ENCODE assay signal across 10 cellular contexts in genomic region chr2:84782717-84783442, GRCh38.
DNase-seq lines count a peak whose midpoint lies in the region; ATAC-seq lines count a peak whose summit lies in the region.
"Had no signal": no experiment of that assay in that cellular context is flagged by ENCODE, and none has a peak within 500 bp of the region (broad histone marks: within the 10 kb centered on the region; RNA-seq: fewer than 3 reads in every experiment).

No MANE protein-coding gene starts in this region.

- no peak overlapping the region for H3K4me2 ChIP-seq in mesenchymal stem cell (ENCODE audit: low read length, poor library complexity, severe bottlenecking)

- peaks cover 10% of the 10 kb centered on the region for H3K36me3 Mint-ChIP-seq in activated CD8-positive, alpha-beta memory T cell treated with anti-CD3 and anti-CD28 coated beads, Interleukin-2, amount 10 ng/mL, durations not matched to agents 7 days and 5 days
- H3K36me3 Mint-ChIP-seq in activated naive CD8-positive, alpha-beta T cell, result peaks cover 2% of the 10 kb centered on the region

- H3K4me1 Mint-ChIP-seq in activated CD8-positive, alpha-beta memory T cell treated with anti-CD3 and anti-CD28 coated beads, Interleukin-2, amount 10 ng/mL, durations not matched to agents 7 days and 5 days, result peaks cover 43% of the 10 kb centered on the region
- peaks cover 73% of the 10 kb centered on the region for H3K4me1 Mint-ChIP-seq in activated naive CD8-positive, alpha-beta T cell (ENCODE audit: low read depth)
- H3K4me1 Mint-ChIP-seq: nephron had no signal

- DNase-seq in activated CD8-positive, alpha-beta memory T cell treated with anti-CD3 and anti-CD28 coated beads, Interleukin-2, amount 10 ng/mL, durations not matched to agents 7 days and 5 days, result peak; percentile 73
- DNase-seq in activated CD8-positive, alpha-beta memory T cell treated with anti-CD3 and anti-CD28 coated beads, Interleukin-2, amount 50 U/mL, for 48 hours, result no peak
- DNase-seq in NCI-H82 (lab: John Stamatoyannopoulos, UW), result peak; percentile 78
- peak in 2 of 3 experiments; percentile 6 to 9 for DNase-seq in stimulated activated CD4-positive, alpha-beta T cell treated with anti-CD3 and anti-CD28 coated beads, TNF-alpha, amount 100 ng/mL, for 24 hours (ENCODE audit: low read depth in 3 of 3)
- DNase-seq in mesenchymal stem cell, result no peak
- DNase-seq in AG20443 (ENCODE audit: low spot score), result no peak
- DNase-seq: tibial artery had no signal

- no peaks in the 10 kb centered on the region for H3K36me3 ChIP-seq in mesenchymal stem cell (ENCODE audit: control insufficient read depth in 1 of 2, insufficient read depth in 2 of 2, low read depth in 1 of 2, low read length in 2 of 2)
- H3K36me3 ChIP-seq: tibial artery had no signal

- no peaks in the 10 kb centered on the region for H3K9me3 Mint-ChIP-seq in activated CD8-positive, alpha-beta memory T cell treated with anti-CD3 and anti-CD28 coated beads, Interleukin-2, amount 10 ng/mL, durations not matched to agents 7 days and 5 days (ENCODE audit: low read depth)
- H3K9me3 Mint-ChIP-seq in activated naive CD8-positive, alpha-beta T cell (ENCODE audit: low read depth), result peaks cover 4% of the 10 kb centered on the region

- H3K18ac ChIP-seq in mesenchymal stem cell (ENCODE audit: low read depth in 1 of 2, low read length in 2 of 2), result no peak overlapping the region

- H3K4me3 ChIP-seq in mesenchymal stem cell (ENCODE audit: insufficient read depth in 1 of 2, low read depth in 1 of 2, low read length in 2 of 2), result no peak overlapping the region
- H3K4me3 ChIP-seq: tibial artery had no signal

- no peak overlapping the region for H4K91ac ChIP-seq in mesenchymal stem cell (ENCODE audit: low read length)

- H2AK5ac ChIP-seq in mesenchymal stem cell (ENCODE audit: low read length, severe bottlenecking), result no peak overlapping the region

- H3K9me3 ChIP-seq in mesenchymal stem cell (ENCODE audit: control insufficient read depth, low read length), result no peaks in the 10 kb centered on the region
- H3K9me3 ChIP-seq: tibial artery had no signal

- H3K4me1 ChIP-seq in mesenchymal stem cell (ENCODE audit: control insufficient read depth, insufficient read depth, low read depth, low read length), result no peaks in the 10 kb centered on the region
- H3K4me1 ChIP-seq: tibial artery had no signal

- ATAC-seq in activated CD8-positive, alpha-beta memory T cell treated with anti-CD3 and anti-CD28 coated beads, Interleukin-2, amount 10 ng/mL, durations not matched to agents 7 days and 5 days, result peak; percentile 63
- no peak for ATAC-seq in HG02973 (IDR thresholded peaks at IDR 0.05; ENCODE audit: unreplicated experiment)

- no peak overlapping the region for H3K4ac ChIP-seq in mesenchymal stem cell (ENCODE audit: low read depth in 1 of 2, low read length in 2 of 2)

- H3K27me3 ChIP-seq in mesenchymal stem cell (ENCODE audit: control insufficient read depth in 1 of 2, insufficient read depth in 1 of 2, low read length in 2 of 2), result no peaks in the 10 kb centered on the region
- H3K27me3 ChIP-seq: tibial artery had no signal

- H3K23ac ChIP-seq in mesenchymal stem cell (ENCODE audit: low read length in 2 of 2), result no peak overlapping the region

- no peak overlapping the region for H2AFZ ChIP-seq in mesenchymal stem cell (ENCODE audit: low read depth, low read length)

- no peak overlapping the region for H3K14ac ChIP-seq in mesenchymal stem cell (ENCODE audit: low read length in 2 of 2)

- no peaks in the 10 kb centered on the region for H3K27me3 Mint-ChIP-seq in activated CD8-positive, alpha-beta memory T cell treated with anti-CD3 and anti-CD28 coated beads, Interleukin-2, amount 10 ng/mL, durations not matched to agents 7 days and 5 days
- H3K27me3 Mint-ChIP-seq in activated naive CD8-positive, alpha-beta T cell, result no peaks in the 10 kb centered on the region

- CTCF ChIA-PET in activated CD8-positive, alpha-beta memory T cell treated with anti-CD3 and anti-CD28 coated beads, Interleukin-2, amount 10 ng/mL, durations not matched to agents 7 days and 5 days (lab: Charles Lee), result interaction anchor here (0.8 to 1.4 kb wide), 5 partner anchors 14 to 123 kb away, joined by 3 to 6 read pairs (median 3); partner anchors contain the start of gene TMSB10

- H3K4me3 Mint-ChIP-seq in activated CD8-positive, alpha-beta memory T cell treated with anti-CD3 and anti-CD28 coated beads, Interleukin-2, amount 10 ng/mL, durations not matched to agents 7 days and 5 days, result no peak overlapping the region
- H3K4me3 Mint-ChIP-seq in activated naive CD8-positive, alpha-beta T cell, result peak overlapping the region; percentile 77
- H3K4me3 Mint-ChIP-seq: nephron had no signal

- no peak overlapping the region for H2BK120ac ChIP-seq in mesenchymal stem cell (ENCODE audit: low read depth, low read length)

- no peak overlapping the region for H3K9ac ChIP-seq in mesenchymal stem cell (ENCODE audit: low read length)

- no peak overlapping the region for H2BK12ac ChIP-seq in mesenchymal stem cell (ENCODE audit: low read length in 2 of 2)

- H3K27ac ChIP-seq in mesenchymal stem cell (ENCODE audit: low read length, poor library complexity, severe bottlenecking), result no peak overlapping the region
- H3K27ac ChIP-seq: tibial artery had no signal

- H2BK15ac ChIP-seq in mesenchymal stem cell (ENCODE audit: low read depth, poor library complexity, severe bottlenecking), result no peak overlapping the region

- H3K27ac Mint-ChIP-seq in activated CD8-positive, alpha-beta memory T cell treated with anti-CD3 and anti-CD28 coated beads, Interleukin-2, amount 10 ng/mL, durations not matched to agents 7 days and 5 days, result peak overlapping the region; percentile 92
- H3K27ac Mint-ChIP-seq in activated naive CD8-positive, alpha-beta T cell, result peak overlapping the region; percentile 92
- H3K27ac Mint-ChIP-seq: nephron had no signal

- H2BK5ac ChIP-seq in mesenchymal stem cell (ENCODE audit: low read depth, low read length, poor library complexity, severe bottlenecking), result no peak overlapping the region

- no CpG with 5 or more reads among the region's 1 CpG for WGBS in mesenchymal stem cell

- H3K79me1 ChIP-seq in mesenchymal stem cell (replicated peaks; ENCODE audit: low read length, poor library complexity, severe bottlenecking), result no peaks in the 10 kb centered on the region

- no peak overlapping the region for H4K8ac ChIP-seq in mesenchymal stem cell (ENCODE audit: low read length)

Comparison
In these comparisons a context has a peak if more than half of its experiments do, and no peak if none do; other contexts are left out.
1. DNase-seq: peak in activated CD8-positive, alpha-beta memory T cell treated with anti-CD3 and anti-CD28 coated beads, Interleukin-2, amount 10 ng/mL, durations not matched to agents 7 days and 5 days (single experiment), NCI-H82 (single experiment) and stimulated activated CD4-positive, alpha-beta T cell treated with anti-CD3 and anti-CD28 coated beads, TNF-alpha, amount 100 ng/mL, for 24 hours (2 of 3); none in activated CD8-positive, alpha-beta memory T cell treated with anti-CD3 and anti-CD28 coated beads, Interleukin-2, amount 50 U/mL, for 48 hours (single experiment), mesenchymal stem cell (single experiment) and AG20443 (single experiment).